ENCODE assay signal across 27 cellular contexts in genomic region chr4:1470393-1470670, GRCh38.
"Had no signal": no experiment of that assay in that cellular context is flagged by ENCODE, and none has a peak within 500 bp of the region (broad histone marks: within the 10 kb centered on the region; RNA-seq: fewer than 3 reads in every experiment).

No MANE protein-coding gene starts in this region.

- ATAC-seq: gastrocnemius medialis; heart left ventricle; naive thymus-derived CD4-positive, alpha-beta T cell; psoas muscle; right cardiac atrium; stimulated activated naive B cell treated with anti-CD40 and anti-IgM and Interleukin-4, amounts not matched to agents 10 μg/mL and 1 μg/mL and 100 μg/mL, for 72 hours had no signal

- H3K4me1 Mint-ChIP-seq: immature natural killer cell; naive thymus-derived CD4-positive, alpha-beta T cell; nephron; neural progenitor cell; stimulated activated naive B cell treated with anti-CD40 and anti-IgM and Interleukin-4, amounts not matched to agents 10 μg/mL and 1 μg/mL and 100 μg/mL, for 72 hours had no signal

- H3K27ac Mint-ChIP-seq: immature natural killer cell; naive thymus-derived CD4-positive, alpha-beta T cell; nephron; neural progenitor cell; stimulated activated naive B cell treated with anti-CD40 and anti-IgM and Interleukin-4, amounts not matched to agents 10 μg/mL and 1 μg/mL and 100 μg/mL, for 72 hours; stimulated activated naive CD8-positive, alpha-beta T cell treated with anti-CD3 and anti-CD28 coated beads, Interleukin-15, Interleukin-2, amounts not matched to agents 100 ng/mL and 50 ng/mL, for 24 hours had no signal

- H3K36me3 ChIP-seq: gastrocnemius medialis, heart left ventricle, neural progenitor cell, suprapubic skin, transverse colon, vagina had no signal

- DNase-seq: effector CD4-positive, alpha-beta T cell; foreskin fibroblast; gastrocnemius medialis; heart left ventricle; hypothalamus; immature natural killer cell; islet precursor cell; kidney glomerular epithelial cell; mesenchymal stem cell; midbrain; naive thymus-derived CD4-positive, alpha-beta T cell; nucleus accumbens; small intestine; stimulated activated CD4-positive, alpha-beta T cell treated with anti-CD3 and anti-CD28 coated beads, Interleukin-15, amount 100 ng/mL, for 24 hours; stimulated activated CD4-positive, alpha-beta T cell treated with anti-CD3 and anti-CD28 coated beads, Interleukin-2, amount 100 ng/mL, for 48 hours; stimulated activated naive B cell treated with anti-CD40 and anti-IgM and Interleukin-4, amounts not matched to agents 10 μg/mL and 1 μg/mL and 100 μg/mL, for 72 hours had no signal

- H3K4me1 ChIP-seq: gastrocnemius medialis, neural progenitor cell, psoas muscle, transverse colon had no signal

- H3K9ac ChIP-seq: neural progenitor cell had no signal

- H3K4me2 ChIP-seq: neural progenitor cell had no signal

- H3K27me3 ChIP-seq: neural progenitor cell had no signal

- H3K4me3 ChIP-seq: dorsolateral prefrontal cortex, gastrocnemius medialis, heart left ventricle, lung, neural progenitor cell, psoas muscle, suprapubic skin, transverse colon, vagina had no signal

- H2AFZ ChIP-seq: neural progenitor cell had no signal

- H3K9me3 ChIP-seq: gastrocnemius medialis, heart left ventricle, psoas muscle, suprapubic skin, transverse colon, vagina had no signal

- H3K4me3 Mint-ChIP-seq: immature natural killer cell; naive thymus-derived CD4-positive, alpha-beta T cell; nephron; neural progenitor cell; stimulated activated naive B cell treated with anti-CD40 and anti-IgM and Interleukin-4, amounts not matched to agents 10 μg/mL and 1 μg/mL and 100 μg/mL, for 72 hours; stimulated activated naive CD8-positive, alpha-beta T cell treated with anti-CD3 and anti-CD28 coated beads, Interleukin-15, Interleukin-2, amounts not matched to agents 100 ng/mL and 50 ng/mL, for 24 hours had no signal

- H3K27ac ChIP-seq: dorsolateral prefrontal cortex, epithelial cell of prostate, gastrocnemius medialis, heart left ventricle, neural progenitor cell, psoas muscle, suprapubic skin, transverse colon, vagina had no signal

- H3K36me3 Mint-ChIP-seq: stimulated activated naive B cell treated with anti-CD40 and anti-IgM and Interleukin-4, amounts not matched to agents 10 μg/mL and 1 μg/mL and 100 μg/mL, for 72 hours had no signal
